ENCODE assay signal across 1 cellular context in genomic region chr6:15244605-15245360, GRCh38.
TF ChIP-seq lines count a peak whose summit lies in the region.

No MANE protein-coding gene starts in this region.

TF ChIP-seq in GM12878, 131 proteins besides CTCF, POLR2A, EP300 and RAD21 (continued from another document):
- TF ChIP-seq, protein P1, sequence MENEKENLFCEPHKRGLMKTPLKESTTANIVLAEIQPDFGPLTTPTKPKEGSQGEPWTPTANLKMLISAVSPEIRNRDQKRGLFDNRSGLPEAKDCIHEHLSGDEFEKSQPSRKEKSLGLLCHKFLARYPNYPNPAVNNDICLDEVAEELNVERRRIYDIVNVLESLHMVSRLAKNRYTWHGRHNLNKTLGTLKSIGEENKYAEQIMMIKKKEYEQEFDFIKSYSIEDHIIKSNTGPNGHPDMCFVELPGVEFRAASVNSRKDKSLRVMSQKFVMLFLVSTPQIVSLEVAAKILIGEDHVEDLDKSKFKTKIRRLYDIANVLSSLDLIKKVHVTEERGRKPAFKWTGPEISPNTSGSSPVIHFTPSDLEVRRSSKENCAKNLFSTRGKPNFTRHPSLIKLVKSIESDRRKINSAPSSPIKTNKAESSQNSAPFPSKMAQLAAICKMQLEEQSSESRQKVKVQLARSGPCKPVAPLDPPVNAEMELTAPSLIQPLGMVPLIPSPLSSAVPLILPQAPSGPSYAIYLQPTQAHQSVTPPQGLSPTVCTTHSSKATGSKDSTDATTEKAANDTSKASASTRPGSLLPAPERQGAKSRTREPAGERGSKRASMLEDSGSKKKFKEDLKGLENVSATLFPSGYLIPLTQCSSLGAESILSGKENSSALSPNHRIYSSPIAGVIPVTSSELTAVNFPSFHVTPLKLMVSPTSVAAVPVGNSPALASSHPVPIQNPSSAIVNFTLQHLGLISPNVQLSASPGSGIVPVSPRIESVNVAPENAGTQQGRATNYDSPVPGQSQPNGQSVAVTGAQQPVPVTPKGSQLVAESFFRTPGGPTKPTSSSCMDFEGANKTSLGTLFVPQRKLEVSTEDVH (IDR thresholded peaks at IDR 0.05; ENCODE audit: low read depth, partially characterized antibody) = no peak
- TF ChIP-seq NBN (IDR thresholded peaks at IDR 0.05) (no peak), PML (IDR thresholded peaks at IDR 0.05; ENCODE audit: low read length) (no peak), IKZF2 (IDR thresholded peaks at IDR 0.05) (no peak), POU2F2 (IDR thresholded peaks at IDR 0.05; ENCODE audit: borderline replicate concordance, low read depth, low read length) (no peak), MYC (IDR thresholded peaks at IDR 0.05; ENCODE audit: insufficient read depth, insufficient read length, insufficient replicate concordance, low read length, severe bottlenecking) (peak; percentile 45), NR2C1 (IDR thresholded peaks at IDR 0.05) (0 out of 2 replicates have a peak, but pooled peaks have one; percentile 32), IRF3 (IDR thresholded peaks at IDR 0.05) (no peak), LARP7 (IDR thresholded peaks at IDR 0.05) (peak; percentile 92), ZNF687 (IDR thresholded peaks at IDR 0.05) (peak; percentile 85), BACH1 (IDR thresholded peaks at IDR 0.05; ENCODE audit: borderline replicate concordance) (peak; percentile 95), STAT3 (IDR thresholded peaks at IDR 0.05; ENCODE audit: low read depth, low read length) (no peak), SIN3A (IDR thresholded peaks at IDR 0.05; ENCODE audit: low read depth, low read length) (peak; percentile 32; the same call in 1 of the 2 replicates), PAX5 (IDR thresholded peaks at IDR 0.05; ENCODE audit: borderline replicate concordance, low read depth, low read length) (no peak), SREBF2 (IDR thresholded peaks at IDR 0.05; ENCODE audit: low read length) (no peak), NR2C2 (IDR thresholded peaks at IDR 0.05; ENCODE audit: borderline replicate concordance, control insufficient read depth, insufficient read length, low read depth) (no peak), EGR1 (IDR thresholded peaks at IDR 0.05; ENCODE audit: borderline replicate concordance in 1 of 2, low read depth in 2 of 2, low read length in 2 of 2) (peak in 1 of 2 experiments; percentile 52; a peak in 1 of 3 replicates), KLF5 (IDR thresholded peaks at IDR 0.05; ENCODE audit: partially characterized antibody) (peak; percentile 53), EZH2 (IDR thresholded peaks at IDR 0.05; ENCODE audit: borderline replicate concordance, control insufficient read depth, low read depth, low read length) (no peak), GATAD2B (conservative IDR thresholded peaks at IDR 0.05; ENCODE audit: low read depth) (peak; percentile 97; the same call in 1 of the 2 replicates), ELK1 (IDR thresholded peaks at IDR 0.05; ENCODE audit: low read depth, low read length) (no peak), YBX1 (IDR thresholded peaks at IDR 0.05) (no peak), RUNX3 (IDR thresholded peaks at IDR 0.05; ENCODE audit: low read length) (0 out of 2 replicates have a peak, but pooled peaks have one; percentile 16), SRF (IDR thresholded peaks at IDR 0.05; ENCODE audit: low read depth in 2 of 2, low read length in 2 of 2) (no peak), DPF2 (IDR thresholded peaks at IDR 0.05) (peak; percentile 49), NR2F1 (conservative IDR thresholded peaks at IDR 0.05) (peak; percentile 83), CREB1 (IDR thresholded peaks at IDR 0.05; ENCODE audit: low read depth) (no peak), EED (IDR thresholded peaks at IDR 0.05; ENCODE audit: low read depth) (peak; percentile 52; the same call in 1 of the 2 replicates), BHLHE40 (IDR thresholded peaks at IDR 0.05; ENCODE audit: borderline replicate concordance in 1 of 2, low read depth in 2 of 2, low read length in 1 of 2) (peak; percentile 25 to 72; a peak in 2 of 4 replicates), RBBP5 (conservative IDR thresholded peaks at IDR 0.05) (no peak), TCF12 (IDR thresholded peaks at IDR 0.05; ENCODE audit: low read depth, low read length) (no peak)
- TF ChIP-seq, protein P2, sequence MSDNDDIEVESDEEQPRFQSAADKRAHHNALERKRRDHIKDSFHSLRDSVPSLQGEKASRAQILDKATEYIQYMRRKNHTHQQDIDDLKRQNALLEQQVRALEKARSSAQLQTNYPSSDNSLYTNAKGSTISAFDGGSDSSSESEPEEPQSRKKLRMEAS (IDR thresholded peaks at IDR 0.05; ENCODE audit: low read depth, low read length) = peak; percentile 30
- TF ChIP-seq, protein P3, sequence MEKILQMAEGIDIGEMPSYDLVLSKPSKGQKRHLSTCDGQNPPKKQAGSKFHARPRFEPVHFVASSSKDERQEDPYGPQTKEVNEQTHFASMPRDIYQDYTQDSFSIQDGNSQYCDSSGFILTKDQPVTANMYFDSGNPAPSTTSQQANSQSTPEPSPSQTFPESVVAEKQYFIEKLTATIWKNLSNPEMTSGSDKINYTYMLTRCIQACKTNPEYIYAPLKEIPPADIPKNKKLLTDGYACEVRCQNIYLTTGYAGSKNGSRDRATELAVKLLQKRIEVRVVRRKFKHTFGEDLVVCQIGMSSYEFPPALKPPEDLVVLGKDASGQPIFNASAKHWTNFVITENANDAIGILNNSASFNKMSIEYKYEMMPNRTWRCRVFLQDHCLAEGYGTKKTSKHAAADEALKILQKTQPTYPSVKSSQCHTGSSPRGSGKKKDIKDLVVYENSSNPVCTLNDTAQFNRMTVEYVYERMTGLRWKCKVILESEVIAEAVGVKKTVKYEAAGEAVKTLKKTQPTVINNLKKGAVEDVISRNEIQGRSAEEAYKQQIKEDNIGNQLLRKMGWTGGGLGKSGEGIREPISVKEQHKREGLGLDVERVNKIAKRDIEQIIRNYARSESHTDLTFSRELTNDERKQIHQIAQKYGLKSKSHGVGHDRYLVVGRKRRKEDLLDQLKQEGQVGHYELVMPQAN (conservative IDR thresholded peaks at IDR 0.05) = peak; percentile 74
- TF ChIP-seq, protein P4, sequence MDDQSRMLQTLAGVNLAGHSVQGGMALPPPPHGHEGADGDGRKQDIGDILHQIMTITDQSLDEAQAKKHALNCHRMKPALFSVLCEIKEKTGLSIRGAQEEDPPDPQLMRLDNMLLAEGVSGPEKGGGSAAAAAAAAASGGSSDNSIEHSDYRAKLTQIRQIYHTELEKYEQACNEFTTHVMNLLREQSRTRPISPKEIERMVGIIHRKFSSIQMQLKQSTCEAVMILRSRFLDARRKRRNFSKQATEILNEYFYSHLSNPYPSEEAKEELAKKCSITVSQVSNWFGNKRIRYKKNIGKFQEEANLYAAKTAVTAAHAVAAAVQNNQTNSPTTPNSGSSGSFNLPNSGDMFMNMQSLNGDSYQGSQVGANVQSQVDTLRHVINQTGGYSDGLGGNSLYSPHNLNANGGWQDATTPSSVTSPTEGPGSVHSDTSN (IDR thresholded peaks at IDR 0.05; ENCODE audit: insufficient replicate concordance, low read depth, low read length) = no peak
